Comparison of ENCODE assay signal across 12 cellular contexts in genomic region chrX:151746502-151746901, GRCh38. TPM values are rescaled to one million over a fixed set of nuclear protein-coding genes. Genes with fewer than 3 reads are reported as not detected.
"Had no signal": no experiment of that assay in that cellular context is flagged by ENCODE, and none has a peak within 500 bp of the region (broad histone marks: within the 10 kb centered on the region; RNA-seq: fewer than 3 reads in every experiment).

No MANE protein-coding gene starts in this region.

- ATAC-seq: HCT116 had no signal

- H3K9ac ChIP-seq: GM23248, KMS-11 had no signal

- H3K4me3 ChIP-seq: GM23248, HAP-1 had no signal

- H2AFZ ChIP-seq: GM23248 had no signal

- H3K4me2 ChIP-seq: KMS-11 had no signal

- FAIRE-seq: HTR-8/SVneo had no signal

- H3K4me3 Mint-ChIP-seq: HFFc6 had no signal

- H3K9me3 ChIP-seq: HAP-1 had no signal

- DNase-seq: GM23248, GOT3, H7, HFFc6, KBM-7 had no signal

- H3K36me3 ChIP-seq: HAP-1 had no signal

- H3K27ac Mint-ChIP-seq: HFFc6 had no signal

- H3K4me1 ChIP-seq: HAP-1 had no signal

- H3K27ac ChIP-seq: GM23248, HL-60, KMS-11 had no signal

RNA-seq across cellular contexts. Expression of gene CNGA2, which starts 12.0 kb away (rescaled TPM):
- total RNA-seq: GM23248, H4, H7, HFFc6, HT-29 had no signal
- polyA plus RNA-seq: GM23248 had no signal

RNA-seq across cellular contexts. Expression of gene FATE1, which starts 30.7 kb away (rescaled TPM):
- total RNA-seq: GM23248, H4, H7, HFFc6, HT-29 had no signal
- polyA plus RNA-seq: GM23248 had no signal

RNA-seq across cellular contexts. Expression of gene PRRG3, which starts 51.2 kb away (rescaled TPM):
- total RNA-seq: GM23248, H4, HFFc6, HT-29 had no signal
